1 cellular context compared by ENCODE assay signal in the genomic region with DNA sequence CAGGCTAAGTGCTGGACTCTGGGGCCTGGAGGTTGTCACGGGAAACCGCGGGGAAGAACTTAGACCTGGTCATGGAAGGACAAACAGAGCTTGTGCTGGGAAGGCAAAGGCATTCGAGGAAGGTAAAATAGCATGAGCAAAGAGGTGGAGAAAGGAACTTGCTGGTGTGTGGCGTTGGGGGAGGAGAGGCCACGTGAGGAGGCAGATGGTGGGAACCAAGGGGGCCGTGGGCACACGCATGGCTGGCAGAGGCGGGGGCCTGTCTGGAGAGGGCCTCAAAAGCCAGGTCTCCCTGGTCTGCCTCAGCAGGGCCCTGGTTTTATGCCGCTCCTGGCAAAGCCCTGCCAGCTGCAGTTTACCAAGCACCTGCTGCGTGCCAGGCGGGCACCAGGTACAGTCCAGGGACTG.
TF ChIP-seq lines count a peak whose summit lies in the region.

No MANE protein-coding gene starts in this region.

TF ChIP-seq in K562, 482 proteins besides CTCF, POLR2A, EP300 and RAD21:
- TF ChIP-seq RBFOX2 (IDR thresholded peaks at IDR 0.05; ENCODE audit: low read depth, low read length) (0 out of 2 replicates have a peak, but pooled peaks have one; percentile 18), BRD4 (IDR thresholded peaks at IDR 0.05) (no peak)
